In the genomic region with DNA sequence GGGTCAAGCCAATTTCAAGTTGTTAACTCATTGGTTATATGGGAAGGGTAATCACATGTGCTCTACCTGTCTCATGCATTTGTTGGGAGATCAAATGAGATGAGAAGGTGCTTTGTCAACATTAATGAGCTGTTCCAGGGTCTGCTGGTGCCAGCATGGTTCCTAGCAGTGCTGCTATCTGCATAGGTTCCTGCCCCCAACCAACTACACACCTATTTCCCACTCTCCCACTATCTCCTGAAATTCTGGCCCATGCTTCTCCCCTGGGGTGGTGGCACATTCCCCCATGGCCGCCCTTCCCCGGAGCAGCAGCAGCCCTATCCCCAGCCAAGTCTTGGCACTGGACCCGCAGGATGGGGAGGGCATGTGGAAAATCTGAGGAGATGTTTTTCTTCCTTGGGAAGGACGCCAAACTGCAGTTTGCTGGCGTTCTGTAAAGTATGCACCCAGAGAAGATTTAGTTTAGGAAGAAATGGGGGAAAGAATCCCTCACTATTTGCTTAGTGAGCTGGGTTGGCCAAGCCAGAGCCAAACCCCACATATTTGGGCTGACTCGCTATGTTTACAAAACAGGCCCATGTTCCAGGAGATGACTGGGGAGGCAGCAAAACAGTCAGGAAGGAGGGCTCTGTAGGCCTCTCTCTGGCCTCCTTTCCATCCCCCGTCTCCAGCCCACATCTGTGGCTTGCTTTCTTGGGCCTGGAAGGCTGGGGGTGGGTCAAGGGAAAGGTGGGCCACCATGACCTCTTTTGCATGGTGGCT, we compare ENCODE assay signal across 10 cellular contexts. TPM values are rescaled to one million over a fixed set of nuclear protein-coding genes. Genes with fewer than 3 reads are reported as not detected.
DNase-seq lines count a peak whose midpoint lies in the region; ATAC-seq and TF ChIP-seq lines count a peak whose summit lies in the region.
"Had no signal": no experiment of that assay in that cellular context is flagged by ENCODE, and none has a peak within 500 bp of the region (broad histone marks: within the 10 kb centered on the region; RNA-seq: fewer than 3 reads in every experiment).

No MANE protein-coding gene starts in this region.

- H3K36me3 ChIP-seq in SK-N-SH (replicated peaks in 1 of 2; ENCODE audit: control insufficient read depth in 1 of 2, insufficient read depth in 2 of 2, low read length in 1 of 2) (no peaks in the 10 kb centered on the region), ovary (no peaks in the 10 kb centered on the region), HAP-1 (replicated peaks) (no peaks in the 10 kb centered on the region)

- no peak for ATAC-seq in GM21526 (IDR thresholded peaks at IDR 0.05; ENCODE audit: low FRiP score, unreplicated experiment)
- ATAC-seq: activated T-cell treated with anti-CD3 and anti-CD28 coated beads, Interleukin-2, amount 50 U/mL, for 4 hours had no signal

- TF ChIP-seq RAD21 in SK-N-SH (IDR thresholded peaks at IDR 0.05; ENCODE audit: low read length): no peak

- intact Hi-C loops in ovary (cut with DNase I): no loop called here
- intact Hi-C loops in activated T-helper 1 cell treated with anti-CD3 and anti-CD28 coated beads, Interleukin-12 subunit alpha, Interleukin-12 subunit beta, Interleukin-2, Interleukin-4 antibody, amounts not matched to agents 30 ng/mL and 10 ng/mL and 1 ng/mL, durations not matched to agents 14 hours and 24 hours and 36 hours (cut with micrococcal nuclease): no loop called here

- H3K27me3 Mint-ChIP-seq in activated T-helper 1 cell treated with anti-CD3 and anti-CD28 coated beads, Interleukin-12 subunit alpha, Interleukin-12 subunit beta, Interleukin-2, Interleukin-4 antibody, amounts not matched to agents 30 ng/mL and 10 ng/mL and 1 ng/mL, durations not matched to agents 14 hours and 24 hours and 36 hours (ENCODE audit: insufficient read depth): peaks cover 14% of the 10 kb centered on the region

- no peak overlapping the region for H2AFZ ChIP-seq in SK-N-SH (ENCODE audit: low read depth)

- CTCF ChIA-PET in SK-N-SH (lab: Yijun Ruan, JAX): interaction anchor here (1.4 to 9.1 kb wide), 3 partner anchors 10 to 44 kb away, joined by 3 to 51 read pairs (median 7); a partner anchor contains a TSS

- DNase-seq in AG08396 (ENCODE audit: low spot score): peak; percentile 74
- DNase-seq in SK-N-SH: no peak
- peak; percentile 88 for DNase-seq in fibroblast of pulmonary artery (ENCODE audit: low read depth)
- DNase-seq in ovary: peak; percentile 70 to 87 (median 79)
- DNase-seq in HAP-1 (ENCODE audit: low spot score in 2 of 2): no peak
- DNase-seq in activated T-helper 1 cell treated with anti-CD3 and anti-CD28 coated beads, Interleukin-12 subunit alpha, Interleukin-12 subunit beta, Interleukin-2, Interleukin-4 antibody, amounts not matched to agents 30 ng/mL and 10 ng/mL and 1 ng/mL, durations not matched to agents 14 hours and 24 hours and 36 hours (ENCODE audit: low spot score): no peak
- no peak for DNase-seq in foreskin melanocyte
- DNase-seq: activated T-cell treated with anti-CD3 and anti-CD28 coated beads, Interleukin-2, amount 50 U/mL, for 4 hours; CD4-positive, CD25-positive, alpha-beta regulatory T cell had no signal

- peak overlapping the region; percentile 71 for H3K4me2 ChIP-seq in SK-N-SH

- no peak for TF ChIP-seq POLR2A in ovary (IDR thresholded peaks at IDR 0.05)

- POLR2A ChIA-PET in SK-N-SH (lab: Yijun Ruan, JAX): interaction anchor here (1.7 kb wide), 1 partner anchor 43 kb away, joined by 11 read pairs; a partner anchor contains a TSS

- H3K9me3 Mint-ChIP-seq in activated T-helper 1 cell treated with anti-CD3 and anti-CD28 coated beads, Interleukin-12 subunit alpha, Interleukin-12 subunit beta, Interleukin-2, Interleukin-4 antibody, amounts not matched to agents 30 ng/mL and 10 ng/mL and 1 ng/mL, durations not matched to agents 14 hours and 24 hours and 36 hours: no peaks in the 10 kb centered on the region
- H3K9me3 Mint-ChIP-seq: activated T-cell treated with anti-CD3 and anti-CD28 coated beads, Interleukin-2, amount 50 U/mL, for 4 hours had no signal

- H3K4me3 ChIP-seq in SK-N-SH (ENCODE audit: low read depth in 2 of 2, low read length in 1 of 2) (no peak overlapping the region), fibroblast of pulmonary artery (replicated peaks; ENCODE audit: low read depth, low read length) (no peak overlapping the region), ovary (no peak overlapping the region), HAP-1 (no peak overlapping the region)

- TF ChIP-seq CTCF in SK-N-SH (IDR thresholded peaks at IDR 0.05): no peak
- no peak for TF ChIP-seq CTCF in fibroblast of pulmonary artery (IDR thresholded peaks at IDR 0.05; ENCODE audit: low read length, missing control alignments)
- TF ChIP-seq CTCF in ovary (IDR thresholded peaks at IDR 0.05): no peak

- H3K4me3 Mint-ChIP-seq in activated T-helper 1 cell treated with anti-CD3 and anti-CD28 coated beads, Interleukin-12 subunit alpha, Interleukin-12 subunit beta, Interleukin-2, Interleukin-4 antibody, amounts not matched to agents 30 ng/mL and 10 ng/mL and 1 ng/mL, durations not matched to agents 14 hours and 24 hours and 36 hours: no peak overlapping the region
- H3K4me3 Mint-ChIP-seq: activated T-cell treated with anti-CD3 and anti-CD28 coated beads, Interleukin-2, amount 50 U/mL, for 4 hours; CD4-positive, CD25-positive, alpha-beta regulatory T cell had no signal

- H3K4me1 ChIP-seq in SK-N-SH (ENCODE audit: control insufficient read depth in 1 of 2, insufficient read depth in 2 of 2, low read depth in 1 of 2, low read length in 1 of 2) (peaks cover 50 to 51% of the 10 kb centered on the region in 2 experiments), ovary (ENCODE audit: insufficient read depth) (peaks cover 30% of the 10 kb centered on the region), HAP-1 (no peaks in the 10 kb centered on the region)

- no peaks in the 10 kb centered on the region for H3K4me1 Mint-ChIP-seq in activated T-helper 1 cell treated with anti-CD3 and anti-CD28 coated beads, Interleukin-12 subunit alpha, Interleukin-12 subunit beta, Interleukin-2, Interleukin-4 antibody, amounts not matched to agents 30 ng/mL and 10 ng/mL and 1 ng/mL, durations not matched to agents 14 hours and 24 hours and 36 hours (ENCODE audit: low read depth)
- H3K4me1 Mint-ChIP-seq: CD4-positive, CD25-positive, alpha-beta regulatory T cell had no signal

- WGBS in SK-N-SH (ENCODE audit: low lambda C conversion rate): 20% methylated on average over 7 of the region's 7 CpGs
- 3 to 9% (median 5%) methylated on average over 7 of the region's 7 CpGs for WGBS in ovary, 3 donors

- H3K79me2 ChIP-seq in SK-N-SH (ENCODE audit: insufficient read depth): no peaks in the 10 kb centered on the region

- peak in 1 of 2 experiments; percentile 79; a peak in 2 of 4 replicates for TF ChIP-seq EP300 in SK-N-SH (IDR thresholded peaks at IDR 0.05; ENCODE audit: borderline replicate concordance in 1 of 2, low read depth in 1 of 2, low read length in 1 of 2)
- TF ChIP-seq EP300 in ovary (IDR thresholded peaks at IDR 0.05): no peak

- no peaks in the 10 kb centered on the region for H4K20me1 ChIP-seq in SK-N-SH (ENCODE audit: insufficient read depth)

- peaks cover 41% of the 10 kb centered on the region for H3F3A ChIP-seq in SK-N-SH (replicated peaks; ENCODE audit: insufficient read depth)

- no peak overlapping the region for H3K27ac Mint-ChIP-seq in activated T-helper 1 cell treated with anti-CD3 and anti-CD28 coated beads, Interleukin-12 subunit alpha, Interleukin-12 subunit beta, Interleukin-2, Interleukin-4 antibody, amounts not matched to agents 30 ng/mL and 10 ng/mL and 1 ng/mL, durations not matched to agents 14 hours and 24 hours and 36 hours
- H3K27ac Mint-ChIP-seq: CD4-positive, CD25-positive, alpha-beta regulatory T cell had no signal

- H3K36me3 Mint-ChIP-seq in activated T-helper 1 cell treated with anti-CD3 and anti-CD28 coated beads, Interleukin-12 subunit alpha, Interleukin-12 subunit beta, Interleukin-2, Interleukin-4 antibody, amounts not matched to agents 30 ng/mL and 10 ng/mL and 1 ng/mL, durations not matched to agents 14 hours and 24 hours and 36 hours (ENCODE audit: low read depth): no peaks in the 10 kb centered on the region
- H3K36me3 Mint-ChIP-seq: CD4-positive, CD25-positive, alpha-beta regulatory T cell had no signal

- in situ Hi-C loops in HAP-1 (cut with MboI; ENCODE audit: low sequenced_read_pairs): no loop called here

- no peaks in the 10 kb centered on the region for H3K9me3 ChIP-seq in SK-N-SH
- H3K9me3 ChIP-seq in ovary: no peaks in the 10 kb centered on the region
- H3K9me3 ChIP-seq in HAP-1: no peaks in the 10 kb centered on the region

- H3K27ac ChIP-seq in SK-N-SH (ENCODE audit: low read depth in 2 of 2, low read length in 1 of 2): peak overlapping the region; percentile 92 to 97
- H3K27ac ChIP-seq in ovary: peak overlapping the region; percentile 35 to 84

- peak overlapping the region; percentile 52; the same call in 1 of the 2 replicates for H3K9ac ChIP-seq in SK-N-SH

- H3K27me3 ChIP-seq in SK-N-SH (ENCODE audit: insufficient read depth): no peaks in the 10 kb centered on the region
- H3K27me3 ChIP-seq in ovary: no peaks in the 10 kb centered on the region
- H3K27me3 ChIP-seq in HAP-1 (ENCODE audit: low read depth): no peaks in the 10 kb centered on the region

- H3K9me2 ChIP-seq in SK-N-SH: no peaks in the 10 kb centered on the region

TF ChIP-seq in SK-N-SH, 30 proteins besides CTCF, POLR2A, EP300 and RAD21 (continues in another document):
- TF ChIP-seq TAF1 (IDR thresholded peaks at IDR 0.05; ENCODE audit: borderline replicate concordance, low read depth, low read length) (no peak), RXRA (IDR thresholded peaks at IDR 0.05; ENCODE audit: borderline replicate concordance, low read depth) (peak; percentile 63; the same call in 1 of the 2 replicates), POLR2AphosphoS5 (IDR thresholded peaks at IDR 0.05; ENCODE audit: low read depth, low read length) (peak; percentile 35; the same call in 1 of the 2 replicates), FOSL2 (IDR thresholded peaks at IDR 0.05; ENCODE audit: borderline replicate concordance, low read depth) (peak; percentile 57)
- TF ChIP-seq, protein P1, sequence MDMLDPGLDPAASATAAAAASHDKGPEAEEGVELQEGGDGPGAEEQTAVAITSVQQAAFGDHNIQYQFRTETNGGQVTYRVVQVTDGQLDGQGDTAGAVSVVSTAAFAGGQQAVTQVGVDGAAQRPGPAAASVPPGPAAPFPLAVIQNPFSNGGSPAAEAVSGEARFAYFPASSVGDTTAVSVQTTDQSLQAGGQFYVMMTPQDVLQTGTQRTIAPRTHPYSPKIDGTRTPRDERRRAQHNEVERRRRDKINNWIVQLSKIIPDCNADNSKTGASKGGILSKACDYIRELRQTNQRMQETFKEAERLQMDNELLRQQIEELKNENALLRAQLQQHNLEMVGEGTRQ (IDR thresholded peaks at IDR 0.05; ENCODE audit: borderline replicate concordance, low read depth, low read length): no peak

RNA-seq across cellular contexts. Expression of a gene that starts 42.5 kb away (rescaled TPM):
- polyA plus RNA-seq in SK-N-SH (2012; rRNA removed): 9.0 and 11.5 TPM in 2 replicates
- 11.8 and 13.2 TPM in 2 replicates for polyA plus RNA-seq in SK-N-SH (2012; cell fraction: cytosol; rRNA removed)
- polyA plus RNA-seq in SK-N-SH (2012; cell fraction: nucleus; rRNA removed): 6.0 and 10.4 TPM in 2 replicates
- 10 to 100 TPM in 5 of 7 donors, 1 to 10 TPM in 2; 2.9 to 37.3 (median 16.7) TPM for total RNA-seq in ovary
- 10 to 100 TPM in 1 of 2 donors, 1 to 10 TPM in 1; 5.7 to 42.3 TPM for polyA plus RNA-seq in ovary
- total RNA-seq in activated T-helper 1 cell treated with anti-CD3 and anti-CD28 coated beads, Interleukin-12 subunit alpha, Interleukin-12 subunit beta, Interleukin-2, Interleukin-4 antibody, amounts not matched to agents 30 ng/mL and 10 ng/mL and 1 ng/mL, durations not matched to agents 14 hours and 24 hours and 36 hours: not detected in 2 replicates
- total RNA-seq: CD4-positive, CD25-positive, alpha-beta regulatory T cell had no signal
- polyA plus RNA-seq: CD4-positive, CD25-positive, alpha-beta regulatory T cell had no signal

Comparison
In these comparisons a context has a peak if more than half of its experiments do, and no peak if none do; other contexts are left out.
1. DNase-seq: peak in AG08396 (single experiment), fibroblast of pulmonary artery (single experiment) and ovary (5 of 5); none in SK-N-SH (single experiment), HAP-1 (0 of 2), activated T-helper 1 cell treated with anti-CD3 and anti-CD28 coated beads, Interleukin-12 subunit alpha, Interleukin-12 subunit beta, Interleukin-2, Interleukin-4 antibody, amounts not matched to agents 30 ng/mL and 10 ng/mL and 1 ng/mL, durations not matched to agents 14 hours and 24 hours and 36 hours (single experiment) and foreskin melanocyte (single experiment).